ENCODE assay signal across 13 cellular contexts in the genomic region with DNA sequence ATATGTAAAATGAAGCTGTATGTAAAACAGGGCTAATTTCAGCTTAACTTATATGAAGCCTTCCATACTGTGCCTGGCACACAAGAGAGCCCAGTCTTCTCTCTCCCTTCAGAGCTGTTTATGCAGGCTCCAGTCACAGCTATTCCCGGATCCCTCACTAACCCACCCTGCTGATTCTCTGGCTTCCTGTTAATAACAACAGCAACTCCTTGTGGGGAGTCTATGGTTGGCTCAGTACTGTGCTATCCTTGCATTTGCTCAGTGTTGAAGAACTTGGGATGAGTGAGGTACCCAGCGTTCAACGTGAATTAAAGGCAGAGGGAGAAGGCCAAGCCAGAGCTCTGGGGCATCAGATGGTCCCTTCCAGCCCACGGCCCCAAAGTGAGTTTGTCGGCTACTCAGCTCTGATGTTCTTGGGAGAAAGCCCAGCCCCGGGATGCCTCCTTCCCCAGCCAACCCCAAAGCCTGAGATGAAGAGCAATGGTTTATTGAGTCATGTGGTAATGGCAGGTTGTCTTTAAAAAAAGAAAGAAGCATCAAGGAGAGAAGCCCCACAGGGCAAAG. TPM values are rescaled to one million over a fixed set of nuclear protein-coding genes. Genes with fewer than 3 reads are reported as not detected.
DNase-seq lines count a peak whose midpoint lies in the region; ATAC-seq, FAIRE-seq and TF ChIP-seq lines count a peak whose summit lies in the region.
"Had no signal": no experiment of that assay in that cellular context is flagged by ENCODE, and none has a peak within 500 bp of the region (broad histone marks: within the 10 kb centered on the region; RNA-seq: fewer than 3 reads in every experiment).

No MANE protein-coding gene starts in this region.

- DNase-seq in HCT116 (ENCODE audit: low read depth, low spot score) (no peak), astrocyte of the hippocampus (ENCODE audit: low read depth, low spot score) (peak; percentile 47), HepG2 (ENCODE audit: low spot score) (no peak), AML-193 (lab: John Stamatoyannopoulos, UW) (no peak), NCI-H2171 (lab: John Stamatoyannopoulos, UW) (no peak)
- DNase-seq in CD8-positive, alpha-beta memory T cell: no peak
- DNase-seq: activated CD4-positive, alpha-beta T cell treated with anti-CD3 and anti-CD28 coated beads for 48 hours; erythroblast; HCEC 1CT; NCI-H2227 treated with DMSO at 0.1 percent for 48 hours; OCI-M1 had no signal

- H3K27ac ChIP-seq in HCT116 (ENCODE audit: low read depth, low read length) (peak overlapping the region; percentile 44; the same call in 1 of the 2 replicates), HepG2 (ENCODE audit: extremely low read length, insufficient read depth, low read length) (peak overlapping the region; percentile 97)
- H3K27ac ChIP-seq in CD8-positive, alpha-beta memory T cell (ENCODE audit: low read depth, low read length): no peak overlapping the region

- peaks cover 17% of the 10 kb centered on the region for H3K27me3 Mint-ChIP-seq in stimulated activated memory B cell treated with anti-CD40 and anti-IgM and Interleukin-4, amounts not matched to agents 10 μg/mL and 1 μg/mL and 100 μg/mL, for 72 hours
- peaks cover 0 to 6% of the 10 kb centered on the region in 2 donors for H3K27me3 Mint-ChIP-seq in CD8-positive, alpha-beta memory T cell

- intact Hi-C loops in HCT116 (cut with micrococcal nuclease) (no loop called here), HepG2 (cut with micrococcal nuclease; ENCODE audit: unreplicated experiment) (loop anchor here (5.0 kb wide), 1 partner anchor 65 kb away; no protein-coding TSS in a partner anchor)

- H3K79me2 ChIP-seq in HCT116 (ENCODE audit: insufficient read depth, low read length) (no peaks in the 10 kb centered on the region), HepG2 (ENCODE audit: insufficient read depth, low read length) (no peaks in the 10 kb centered on the region)

- POLR2A ChIA-PET in HCT116 (lab: Charles Lee): interaction anchor here (0.9 to 1.4 kb wide), 2 partner anchors 13 to 19 kb away, joined by 4 read pairs; no protein-coding TSS in a partner anchor
- POLR2A ChIA-PET in HepG2 (lab: Yijun Ruan, JAX): interaction anchor here (1.0 to 2.2 kb wide), 12 partner anchors 9 to 90 kb away, joined by 3 to 14 read pairs (median 4); no protein-coding TSS in a partner anchor
- POLR2A ChIA-PET in CD8-positive, alpha-beta memory T cell (lab: Charles Lee): no interaction called here

- H3K4me2 ChIP-seq in HCT116 (ENCODE audit: low read length): no peak overlapping the region
- peak overlapping the region; percentile 97 for H3K4me2 ChIP-seq in HepG2 (ENCODE audit: low read depth, low read length)

- H3K36me3 Mint-ChIP-seq in stimulated activated memory B cell treated with anti-CD40 and anti-IgM and Interleukin-4, amounts not matched to agents 10 μg/mL and 1 μg/mL and 100 μg/mL, for 72 hours: no peaks in the 10 kb centered on the region
- no peaks in the 10 kb centered on the region for H3K36me3 Mint-ChIP-seq in CD8-positive, alpha-beta memory T cell

- H3K9me3 ChIP-seq in HCT116 (ENCODE audit: control insufficient read depth in 1 of 2, insufficient read depth in 1 of 2, low read depth in 1 of 2, low read length in 2 of 2) (no peaks in the 10 kb centered on the region), HepG2 (ENCODE audit: low read length) (no peaks in the 10 kb centered on the region)
- H3K9me3 ChIP-seq in CD8-positive, alpha-beta memory T cell (ENCODE audit: low read length): no peaks in the 10 kb centered on the region

- CTCF ChIA-PET in HCT116 (lab: Charles Lee) (interaction anchor here (0.9 to 1.7 kb wide), 2 partner anchors 13 to 18 kb away, joined by 3 to 4 read pairs; no protein-coding TSS in a partner anchor), HepG2 (lab: Yijun Ruan, JAX; ENCODE audit: low intra/inter-chr PET ratio, low total read pairs) (no interaction called here)
- CTCF ChIA-PET in CD8-positive, alpha-beta memory T cell (lab: Charles Lee): interaction anchor here (0.9 to 1.3 kb wide), 4 partner anchors 13 to 79 kb away, joined by 3 to 7 read pairs (median 3); no protein-coding TSS in a partner anchor

- H3K9ac ChIP-seq in HCT116 (ENCODE audit: low read length): no peak overlapping the region
- peak overlapping the region; percentile 92 for H3K9ac ChIP-seq in HepG2 (ENCODE audit: insufficient read depth, low read depth, low read length)

- WGBS in HepG2 (ENCODE audit: low lambda C conversion rate): 92% methylated on average over 6 of the region's 6 CpGs

- H3K27me3 ChIP-seq in HCT116 (ENCODE audit: insufficient read depth, low read length): no peaks in the 10 kb centered on the region
- no peaks in the 10 kb centered on the region; a peak in 1 of 5 replicates for H3K27me3 ChIP-seq in HepG2 (ENCODE audit: control insufficient read depth in 1 of 2, insufficient read depth in 2 of 2, low read length in 2 of 2)
- H3K27me3 ChIP-seq in CD8-positive, alpha-beta memory T cell (ENCODE audit: insufficient read depth, low read length, poor library complexity, severe bottlenecking): no peaks in the 10 kb centered on the region

- TF ChIP-seq POLR2A in HCT116 (IDR thresholded peaks at IDR 0.05; ENCODE audit: borderline replicate concordance, extremely low read depth, insufficient read depth, insufficient read length) (no peak), HepG2 (IDR thresholded peaks at IDR 0.05; ENCODE audit: insufficient read depth in 1 of 2, low read depth in 2 of 2, low read length in 2 of 2) (no peak)

- TF ChIP-seq RAD21 in HCT116 (IDR thresholded peaks at IDR 0.05; ENCODE audit: low read depth) (no peak), HepG2 (CRISPR knock-in tag; IDR thresholded peaks at IDR 0.05) (no peak)

- RAD21 ChIA-PET in HCT116 (lab: Charles Lee; ENCODE audit: low non-redundant PET in 1 of 2, low total read pairs in 2 of 2, uncharacterized antibody in 2 of 2, unreplicated experiment in 2 of 2): no interaction called here

- no peak overlapping the region for H3K4me3 Mint-ChIP-seq in stimulated activated memory B cell treated with anti-CD40 and anti-IgM and Interleukin-4, amounts not matched to agents 10 μg/mL and 1 μg/mL and 100 μg/mL, for 72 hours
- peak overlapping the region in 1 of 7 donors; percentile 44 for H3K4me3 Mint-ChIP-seq in CD8-positive, alpha-beta memory T cell

- H3K36me3 ChIP-seq in HCT116 (ENCODE audit: control insufficient read depth in 1 of 2, insufficient read depth in 2 of 2, low read length in 2 of 2) (no peaks in the 10 kb centered on the region), HepG2 (replicated peaks in 1 of 2; ENCODE audit: control insufficient read depth in 1 of 2, insufficient read depth in 2 of 2, low read length in 2 of 2) (no peaks in the 10 kb centered on the region)
- no peaks in the 10 kb centered on the region for H3K36me3 ChIP-seq in CD8-positive, alpha-beta memory T cell (ENCODE audit: insufficient read depth, low read length)

- H4K20me1 ChIP-seq in HCT116 (ENCODE audit: insufficient read depth): no peaks in the 10 kb centered on the region
- H4K20me1 ChIP-seq in HepG2 (ENCODE audit: insufficient read depth, low read length): no peaks in the 10 kb centered on the region

- H3K4me1 ChIP-seq in HCT116 (ENCODE audit: control insufficient read depth in 1 of 2, insufficient read depth in 2 of 2, low read length in 2 of 2) (peaks cover 34 to 40% of the 10 kb centered on the region in 2 experiments), HepG2 (ENCODE audit: insufficient read depth, low read length) (peaks cover 93% of the 10 kb centered on the region)
- peaks cover 9% of the 10 kb centered on the region for H3K4me1 ChIP-seq in CD8-positive, alpha-beta memory T cell (ENCODE audit: insufficient read depth, low read length)

- H3K9me3 Mint-ChIP-seq in stimulated activated memory B cell treated with anti-CD40 and anti-IgM and Interleukin-4, amounts not matched to agents 10 μg/mL and 1 μg/mL and 100 μg/mL, for 72 hours: no peaks in the 10 kb centered on the region
- no peaks in the 10 kb centered on the region for H3K9me3 Mint-ChIP-seq in CD8-positive, alpha-beta memory T cell

- H3K4me1 Mint-ChIP-seq in stimulated activated memory B cell treated with anti-CD40 and anti-IgM and Interleukin-4, amounts not matched to agents 10 μg/mL and 1 μg/mL and 100 μg/mL, for 72 hours: peaks cover 13% of the 10 kb centered on the region
- H3K4me1 Mint-ChIP-seq in CD8-positive, alpha-beta memory T cell: peaks cover 12 to 18% (median 16%) of the 10 kb centered on the region in 3 donors

- ATAC-seq in HCT116: no peak
- ATAC-seq in HepG2: no peak
- ATAC-seq in stimulated activated memory B cell treated with anti-CD40 and anti-IgM and Interleukin-4, amounts not matched to agents 10 μg/mL and 1 μg/mL and 100 μg/mL, for 72 hours: no peak
- ATAC-seq in GM18861 (IDR thresholded peaks at IDR 0.05; ENCODE audit: unreplicated experiment): no peak

- H3K27ac Mint-ChIP-seq in stimulated activated memory B cell treated with anti-CD40 and anti-IgM and Interleukin-4, amounts not matched to agents 10 μg/mL and 1 μg/mL and 100 μg/mL, for 72 hours: peak overlapping the region; percentile 46
- no peak overlapping the region for H3K27ac Mint-ChIP-seq in CD8-positive, alpha-beta memory T cell

- H3K4me3 ChIP-seq in HCT116 (replicated peaks in 1 of 2; ENCODE audit: low read depth in 1 of 2, low read length in 2 of 2) (no peak overlapping the region), HepG2 (replicated peaks in 1 of 3; ENCODE audit: insufficient read depth in 1 of 3, low read depth in 2 of 3, low read length in 3 of 3) (no peak overlapping the region)
- no peak overlapping the region for H3K4me3 ChIP-seq in CD8-positive, alpha-beta memory T cell (ENCODE audit: low read length)

- TF ChIP-seq EP300 in HepG2 (IDR thresholded peaks at IDR 0.05; ENCODE audit: low read depth in 2 of 2, low read length in 2 of 2) (no peak), HepG2 (CRISPR knock-in tag; IDR thresholded peaks at IDR 0.05; ENCODE audit: borderline replicate concordance) (no peak)

- no peak overlapping the region for H2AFZ ChIP-seq in HCT116 (ENCODE audit: low read depth, low read length, poor library complexity, severe bottlenecking)
- H2AFZ ChIP-seq in HepG2 (ENCODE audit: low read length): no peak overlapping the region

- no peak for FAIRE-seq in HepG2 (lab: Jason Lieb, UNC)

- TF ChIP-seq CTCF in HCT116 (IDR thresholded peaks at IDR 0.05 in 2 of 3, conservative IDR thresholded peaks at IDR 0.05 in 1 of 3; ENCODE audit: borderline replicate concordance in 1 of 3, insufficient read depth in 1 of 3, low read depth in 2 of 3, low read length in 2 of 3) (no peak), HepG2 (CRISPR knock-in tag; IDR thresholded peaks at IDR 0.05) (no peak)

- H3K9me2 ChIP-seq in HCT116 (ENCODE audit: insufficient read depth): no peaks in the 10 kb centered on the region

- in situ Hi-C loops in HepG2 (cut with HindIII; ENCODE audit: extremely low pct_ligation_motif_present, low pct_unique_long_range_greater_than_20kb): no loop called here

- BruUV-seq in HCT116 (replicated peaks; lab: Mats Ljungman, UMichigan) (no TSS peak), HepG2 (replicated peaks; lab: Mats Ljungman, UMichigan) (no TSS peak)

RNA-seq across cellular contexts. Expression of a gene that starts 43.2 kb away (rescaled TPM):
- total RNA-seq in HCT116 (2021; ENCODE audit: unreplicated experiment): 12.6 TPM
- polyA plus RNA-seq in HCT116 (2012): 7.4 and 8.1 TPM in 2 replicates
- total RNA-seq in HepG2 (2016; rRNA removed; fragmentation: Illumina TruSeq; extraction: Trizol): 8.6 and 9.4 TPM in 2 replicates
- total RNA-seq in HepG2 (2016; cell fraction: cytosol; rRNA removed; fragmentation: Illumina TruSeq; extraction: Trizol; ENCODE audit: low read depth): 1.8 and 2.1 TPM in 2 replicates
- 6.4 and 9.6 TPM in 2 replicates for total RNA-seq in HepG2 (2016; cell fraction: insoluble cytoplasmic fraction; rRNA removed; fragmentation: Illumina TruSeq; extraction: Trizol)
- 4.3 and 5.2 TPM in 2 replicates for total RNA-seq in HepG2 (2016; cell fraction: membrane; rRNA removed; fragmentation: Illumina TruSeq; extraction: Trizol)
- total RNA-seq in HepG2 (2016; cell fraction: nucleus; rRNA removed; fragmentation: Illumina TruSeq; extraction: Trizol): 10.2 and 10.4 TPM in 2 replicates
- 5.8 and 9.1 TPM in 2 replicates for polyA plus RNA-seq in HepG2 (2011; rRNA removed)
- polyA plus RNA-seq in HepG2 (2011; cell fraction: cytosol; rRNA removed): 4.3 and 4.7 TPM in 2 replicates
- polyA plus RNA-seq in HepG2 (2011; cell fraction: nucleus; rRNA removed): 34.6 and 36.0 TPM in 2 replicates
- 9.7 and 12.9 TPM in 2 replicates for polyA plus RNA-seq in HepG2 (2012)
- 1.3 TPM in 2 replicates for polyA plus RNA-seq in HepG2 (2016; cell fraction: cytosol; fragmentation: Illumina TruSeq; extraction: Trizol; ENCODE audit: low read depth)
- polyA plus RNA-seq in HepG2 (2016; cell fraction: insoluble cytoplasmic fraction; fragmentation: Illumina TruSeq; extraction: Trizol; ENCODE audit: low read depth): 4.3 and 6.8 TPM in 2 replicates
- polyA plus RNA-seq in HepG2 (2016; cell fraction: membrane; fragmentation: Illumina TruSeq; extraction: Trizol; ENCODE audit: low read depth): 3.3 TPM in 2 replicates
- 14.7 and 15.0 TPM in 2 replicates for polyA plus RNA-seq in HepG2 (2016; cell fraction: nucleus; fragmentation: Illumina TruSeq; extraction: Trizol; ENCODE audit: insufficient read depth, low read depth)
- 3.6 and 13.9 TPM in 2 replicates for polyA minus RNA-seq in HepG2 (2011; rRNA and poly(A)+ RNA removed; ENCODE audit: low replicate concordance)
- 5.2 and 5.3 TPM in 2 replicates for polyA minus RNA-seq in HepG2 (2011; cell fraction: cytosol; rRNA and poly(A)+ RNA removed)
- 11.6 and 16.2 TPM in 2 replicates for polyA minus RNA-seq in HepG2 (2011; cell fraction: nucleus; rRNA and poly(A)+ RNA removed)
- total RNA-seq in CD8-positive, alpha-beta memory T cell: 100 to 1,000 TPM; 192 to 193 TPM
- 42.1 TPM for polyA plus RNA-seq in CD8-positive, alpha-beta memory T cell

Comparison
In these comparisons a context has a peak if more than half of its experiments do, and no peak if none do; other contexts are left out.
1. RNA of a gene that starts 43.2 kb away (total RNA-seq): 192 to 193 TPM in CD8-positive, alpha-beta memory T cell; 12.6 TPM in HCT116 (single experiment) and 1.8 to 10.4 TPM in HepG2; every median in the first group is over 10 times any median in the second.